In genomic region chr19:41877916-41878905, GRCh38 we compare ENCODE assay signal across 12 cellular contexts. TPM values are rescaled to one million over a fixed set of nuclear protein-coding genes. Genes with fewer than 3 reads are reported as not detected.
DNase-seq lines count a peak whose midpoint lies in the region; ATAC-seq and TF ChIP-seq lines count a peak whose summit lies in the region.
"Had no signal": no experiment of that assay in that cellular context is flagged by ENCODE, and none has a peak within 500 bp of the region (broad histone marks: within the 10 kb centered on the region; RNA-seq: fewer than 3 reads in every experiment).

No MANE protein-coding gene starts in this region.

- H3K9me3 ChIP-seq in DND-41 (ENCODE audit: insufficient read depth, low read length, severe bottlenecking): no peaks in the 10 kb centered on the region
- H3K9me3 ChIP-seq: vagina had no signal

- peak overlapping the region; percentile 42 to 80 for H3K4me3 ChIP-seq in DND-41 (ENCODE audit: low read depth in 1 of 2, low read length in 2 of 2)
- H3K4me3 ChIP-seq: vagina had no signal

- no peak for DNase-seq in DND-41
- DNase-seq in activated B cell treated with CpG ODN at 0.5 μM for 24 hours: no peak
- DNase-seq in natural killer cell: no peak
- DNase-seq in occipital lobe (lab: John Stamatoyannopoulos, UW): no peak
- DNase-seq in AG08396 (ENCODE audit: low spot score): no peak
- DNase-seq: IMR-90 had no signal

- no peaks in the 10 kb centered on the region for H3K27me3 Mint-ChIP-seq in activated B cell treated with CpG ODN at 0.5 μM for 24 hours
- no peaks in the 10 kb centered on the region for H3K27me3 Mint-ChIP-seq in natural killer cell (ENCODE audit: low read depth in 2 of 2)

- peak overlapping the region; percentile 98 for H3K27ac ChIP-seq in DND-41 (ENCODE audit: low read length)
- H3K27ac ChIP-seq: parathyroid adenoma, vagina had no signal

- peak overlapping the region; percentile 10; the same call in 1 of the 2 replicates for H2AFZ ChIP-seq in DND-41 (ENCODE audit: low read depth, low read length)
- H2AFZ ChIP-seq: parathyroid adenoma had no signal

- TF ChIP-seq POLR2A in GM18526 (IDR thresholded peaks at IDR 0.05; ENCODE audit: extremely low read depth, insufficient read length): peak; percentile 53

- peak; percentile 22 for TF ChIP-seq CTCF in DND-41 (IDR thresholded peaks at IDR 0.05; ENCODE audit: borderline replicate concordance, extremely low read depth, low read length, poor library complexity, severe bottlenecking)
- no peak for TF ChIP-seq CTCF in activated B cell treated with CpG ODN at 0.5 μM for 24 hours (IDR thresholded peaks at IDR 0.05)
- TF ChIP-seq CTCF in natural killer cell (IDR thresholded peaks at IDR 0.05): no peak

- intact Hi-C loops in activated B cell treated with CpG ODN at 0.5 μM for 24 hours (cut with micrococcal nuclease) (loop anchor here (1.0 to 5.0 kb wide), 5 partner anchors 18 to 1266 kb away; partner anchors contain the start of genes RABAC1, RPS19 and ZNF574), natural killer cell (cut with micrococcal nuclease) (no loop called here)

- peaks cover 84% of the 10 kb centered on the region for H3K4me1 Mint-ChIP-seq in activated B cell treated with CpG ODN at 0.5 μM for 24 hours
- H3K4me1 Mint-ChIP-seq in natural killer cell: peaks cover 31 to 71% of the 10 kb centered on the region in 2 donors

- H3K36me3 Mint-ChIP-seq in activated B cell treated with CpG ODN at 0.5 μM for 24 hours (ENCODE audit: low read depth) (peaks cover 51% of the 10 kb centered on the region), natural killer cell (no peaks in the 10 kb centered on the region)

- peaks cover 6% of the 10 kb centered on the region; the same call in 1 of the 2 replicates for H4K20me1 ChIP-seq in DND-41 (ENCODE audit: insufficient read depth, low read length)

- H3K4me3 Mint-ChIP-seq in activated B cell treated with CpG ODN at 0.5 μM for 24 hours (peak overlapping the region; percentile 98), natural killer cell (no peak overlapping the region)

- peaks cover 43% of the 10 kb centered on the region for H3K79me2 ChIP-seq in DND-41 (ENCODE audit: insufficient read depth, low read length)
- H3K79me2 ChIP-seq: parathyroid adenoma had no signal

- no peaks in the 10 kb centered on the region for H3K27me3 ChIP-seq in DND-41 (ENCODE audit: insufficient read depth, low read length, poor library complexity)
- H3K27me3 ChIP-seq: vagina had no signal

- peaks cover 39% of the 10 kb centered on the region for H3K36me3 ChIP-seq in DND-41 (ENCODE audit: insufficient read depth, low read length)
- H3K36me3 ChIP-seq: vagina had no signal

- peaks cover 91% of the 10 kb centered on the region for H3K4me1 ChIP-seq in DND-41 (ENCODE audit: insufficient read depth, low read length)
- H3K4me1 ChIP-seq: parathyroid adenoma had no signal

- peak overlapping the region; percentile 98 for H3K27ac Mint-ChIP-seq in activated B cell treated with CpG ODN at 0.5 μM for 24 hours
- peak overlapping the region; percentile 95 to 97 for H3K27ac Mint-ChIP-seq in natural killer cell

- H3K9me3 Mint-ChIP-seq in activated B cell treated with CpG ODN at 0.5 μM for 24 hours (no peaks in the 10 kb centered on the region), natural killer cell (no peaks in the 10 kb centered on the region)

- POLR2A ChIA-PET in activated B cell treated with CpG ODN at 0.5 μM for 24 hours (lab: Charles Lee): interaction anchor here (0.8 to 11.4 kb wide), 14 partner anchors 7 to 251 kb away, joined by 3 to 279 read pairs (median 8); partner anchors contain the start of genes ARHGEF1, ERFL, RABAC1 and RPS19

- H3K4me2 ChIP-seq in DND-41 (ENCODE audit: insufficient read depth, low read length): peak overlapping the region; percentile 96

- H3K9ac ChIP-seq in DND-41 (ENCODE audit: low read depth, low read length): peak overlapping the region; percentile 83
- H3K9ac ChIP-seq: parathyroid adenoma had no signal

- CTCF ChIA-PET in activated B cell treated with CpG ODN at 0.5 μM for 24 hours (lab: Charles Lee): interaction anchor here (1.0 to 1.6 kb wide), 3 partner anchors 7 to 73 kb away, joined by 3 to 8 read pairs (median 3); partner anchors contain the start of gene RPS19

- no peak for ATAC-seq in DND-41 (ENCODE audit: insufficient read depth, low read depth)
- ATAC-seq in activated B cell treated with CpG ODN at 0.5 μM for 24 hours (ENCODE audit: low read depth): peak; percentile 4
- no peak for ATAC-seq in natural killer cell
- no peak for ATAC-seq in HG03571 (IDR thresholded peaks at IDR 0.05; ENCODE audit: unreplicated experiment)
- ATAC-seq in HG02840 (IDR thresholded peaks at IDR 0.05; ENCODE audit: low FRiP score, unreplicated experiment): no peak

RNA-seq across cellular contexts. Expression of gene CD79A, which starts 1.1 kb away (rescaled TPM):
- total RNA-seq in activated B cell treated with CpG ODN at 0.5 μM for 24 hours (889 and 943 TPM in 2 replicates), natural killer cell (10 to 100 TPM in 1 of 3 donors, 1 to 10 TPM in 2; 5.6 to 35.5 (median 6.0) TPM), occipital lobe (not detected)
- total RNA-seq: IMR-90, kidney epithelial cell, vagina had no signal

RNA-seq across cellular contexts. Expression of gene ARHGEF1, which starts 4.8 kb away (rescaled TPM):
- 351 and 418 TPM in 2 replicates for total RNA-seq in activated B cell treated with CpG ODN at 0.5 μM for 24 hours
- 1,000 to 10,000 TPM; 1,177 to 1,409 (median 1,354) TPM for total RNA-seq in natural killer cell
- 8.7 TPM for total RNA-seq in occipital lobe

RNA-seq across cellular contexts. Expression of gene RPS19, which starts 18.2 kb away (rescaled TPM):
- total RNA-seq in activated B cell treated with CpG ODN at 0.5 μM for 24 hours: 4,196 and 4,853 TPM in 2 replicates
- 1,000 to 10,000 TPM; 1,358 to 1,814 (median 1,709) TPM for total RNA-seq in natural killer cell
- 405 TPM for total RNA-seq in occipital lobe

RNA-seq across cellular contexts. Expression of gene DMRTC2, which starts 33.4 kb away (rescaled TPM):
- not detected in 2 replicates for total RNA-seq in activated B cell treated with CpG ODN at 0.5 μM for 24 hours
- not detected for total RNA-seq in natural killer cell
- total RNA-seq in occipital lobe: not detected
- total RNA-seq: IMR-90, kidney epithelial cell, vagina had no signal

RNA-seq across cellular contexts. Expression of gene LYPD4, which starts 33.7 kb away (rescaled TPM):
- total RNA-seq in activated B cell treated with CpG ODN at 0.5 μM for 24 hours (not detected in 2 replicates), natural killer cell (not detected), occipital lobe (not detected)
- total RNA-seq: IMR-90, kidney epithelial cell, vagina had no signal

Comparison
In these comparisons a context has a peak if more than half of its experiments do, and no peak if none do; other contexts are left out.
1. RNA of gene CD79A, which starts 1.1 kb away (total RNA-seq): 889 to 943 TPM in activated B cell treated with CpG ODN at 0.5 μM for 24 hours; 5.6 to 35.5 TPM in natural killer cell and not detected in occipital lobe (single experiment); every median in the first group is over 10 times any median in the second.
2. RNA of gene ARHGEF1, which starts 4.8 kb away (total RNA-seq): 1,177 to 1,409 TPM in natural killer cell and 351 to 418 TPM in activated B cell treated with CpG ODN at 0.5 μM for 24 hours; 8.7 TPM in occipital lobe (single experiment); every median in the first group is over 10 times any median in the second.